ENCODE assay signal across 1 cellular context in genomic region chr20:3889489-3890409, GRCh38.
A peak's percentile ranks its signal among the peaks of the same experiment; 100 is the strongest.
TF ChIP-seq lines count a peak whose summit lies in the region.

No MANE protein-coding gene starts in this region.

TF ChIP-seq in HepG2, 621 proteins besides CTCF, POLR2A, EP300 and RAD21 (continued from another document and continues in another):
- TF ChIP-seq ZC3H13 (CRISPR knock-in tag; IDR thresholded peaks at IDR 0.05) (no peak), RBM22 (optimal IDR thresholded peaks at IDR 0.05; ENCODE audit: low read length) (peak; percentile 8), THAP7 (CRISPR knock-in tag; IDR thresholded peaks at IDR 0.05) (no peak), ZNF740 (CRISPR knock-in tag; IDR thresholded peaks at IDR 0.05) (peak; percentile 59; the same call in 1 of the 2 replicates), SRY (CRISPR knock-in tag; IDR thresholded peaks at IDR 0.05) (peak; percentile 8; the same call in 1 of the 2 replicates), JARID2 (CRISPR knock-in tag; IDR thresholded peaks at IDR 0.05; ENCODE audit: insufficient replicate concordance) (no peak), BORCS8-MEF2B (CRISPR knock-in tag; IDR thresholded peaks at IDR 0.05) (0 out of 2 replicates have a peak, but pooled peaks have one; percentile 40), HOXA9 (CRISPR knock-in tag; IDR thresholded peaks at IDR 0.05; ENCODE audit: borderline replicate concordance) (no peak), CENPT (CRISPR knock-in tag; IDR thresholded peaks at IDR 0.05; ENCODE audit: low read depth) (peak; percentile 94; the same call in 1 of the 2 replicates), ZNF510 (CRISPR knock-in tag; IDR thresholded peaks at IDR 0.05; ENCODE audit: low read depth) (peak; percentile 23; the same call in 1 of the 2 replicates), ZNF234 (CRISPR knock-in tag; conservative IDR thresholded peaks at IDR 0.05) (0 out of 2 replicates have a peak, but pooled peaks have one; percentile 57), GZF1 (CRISPR knock-in tag; IDR thresholded peaks at IDR 0.05) (no peak), ZNF605 (CRISPR knock-in tag; IDR thresholded peaks at IDR 0.05) (peak; percentile 82), ZNF75D (CRISPR knock-in tag; IDR thresholded peaks at IDR 0.05; ENCODE audit: borderline replicate concordance) (no peak), PCBP2 (optimal IDR thresholded peaks at IDR 0.05; ENCODE audit: low read depth, low read length, poor library complexity, severe bottlenecking) (no peak), NFIC (IDR thresholded peaks at IDR 0.05; ENCODE audit: low read length) (peak; percentile 43; the same call in 1 of the 2 replicates), ZNF7 (CRISPR knock-in tag; IDR thresholded peaks at IDR 0.05) (no peak), ZNF570 (CRISPR knock-in tag; IDR thresholded peaks at IDR 0.05; ENCODE audit: borderline replicate concordance) (0 out of 2 replicates have a peak, but pooled peaks have one; percentile 82), ZNF446 (CRISPR knock-in tag; IDR thresholded peaks at IDR 0.05) (0 out of 2 replicates have a peak, but pooled peaks have one; percentile 44), KLF11 (CRISPR knock-in tag; IDR thresholded peaks at IDR 0.05) (no peak), ZNF451 (CRISPR knock-in tag; IDR thresholded peaks at IDR 0.05) (no peak), NR0B2 (CRISPR knock-in tag; IDR thresholded peaks at IDR 0.05) (peak; percentile 9; the same call in 1 of the 2 replicates), ZNF142 (CRISPR knock-in tag; IDR thresholded peaks at IDR 0.05) (no peak; the same call in 1 of the 2 replicates), AKNA (CRISPR knock-in tag; IDR thresholded peaks at IDR 0.05; ENCODE audit: borderline replicate concordance) (no peak), JUNB (CRISPR knock-in tag; IDR thresholded peaks at IDR 0.05; ENCODE audit: borderline replicate concordance) (no peak), TGIF2 (CRISPR knock-in tag; IDR thresholded peaks at IDR 0.05) (peak; percentile 17; the same call in 1 of the 2 replicates), ZNF564 (CRISPR knock-in tag; IDR thresholded peaks at IDR 0.05) (0 out of 2 replicates have a peak, but pooled peaks have one; percentile 10), ZNF709 (CRISPR knock-in tag; IDR thresholded peaks at IDR 0.05) (0 out of 2 replicates have a peak, but pooled peaks have one; percentile 36), ZNF430 (CRISPR knock-in tag; IDR thresholded peaks at IDR 0.05) (peak; percentile 53; the same call in 1 of the 2 replicates), SP4 (CRISPR knock-in tag; IDR thresholded peaks at IDR 0.05) (peak; percentile 59), PAX8 (CRISPR knock-in tag; IDR thresholded peaks at IDR 0.05; ENCODE audit: borderline replicate concordance) (peak; percentile 98; the same call in 1 of the 2 replicates), PHF8 (CRISPR knock-in tag; IDR thresholded peaks at IDR 0.05) (peak; percentile 14; the same call in 1 of the 2 replicates), NFKB2 (CRISPR knock-in tag; IDR thresholded peaks at IDR 0.05; ENCODE audit: borderline replicate concordance) (peak; percentile 82; the same call in 1 of the 2 replicates), NR2C2 (CRISPR knock-in tag; IDR thresholded peaks at IDR 0.05; ENCODE audit: borderline replicate concordance) (no peak; the same call in none of the 2 replicates), KDM5A (IDR thresholded peaks at IDR 0.05; ENCODE audit: borderline replicate concordance, low read length) (peak; percentile 62), SKI (IDR thresholded peaks at IDR 0.05; ENCODE audit: partially characterized antibody) (peak; percentile 44), REXO4 (CRISPR knock-in tag; IDR thresholded peaks at IDR 0.05; ENCODE audit: borderline replicate concordance) (peak; percentile 84; the same call in 1 of the 2 replicates), ZNF136 (CRISPR knock-in tag; IDR thresholded peaks at IDR 0.05; ENCODE audit: low read depth) (no peak), HDAC2 (CRISPR knock-in tag; IDR thresholded peaks at IDR 0.05) (no peak), SRF (IDR thresholded peaks at IDR 0.05; ENCODE audit: low read depth, low read length) (no peak), HES4 (CRISPR knock-in tag; IDR thresholded peaks at IDR 0.05; ENCODE audit: borderline replicate concordance) (peak; percentile 60; the same call in 1 of the 2 replicates), ZNF773 (CRISPR knock-in tag; IDR thresholded peaks at IDR 0.05; ENCODE audit: borderline replicate concordance) (peak; percentile 87; the same call in 1 of the 2 replicates), ZBTB2 (CRISPR knock-in tag; IDR thresholded peaks at IDR 0.05; ENCODE audit: low read depth) (peak; percentile 53), ZNF275 (CRISPR knock-in tag; IDR thresholded peaks at IDR 0.05; ENCODE audit: borderline replicate concordance) (no peak), ZNF674 (CRISPR knock-in tag; IDR thresholded peaks at IDR 0.05; ENCODE audit: low read depth) (0 out of 2 replicates have a peak, but pooled peaks have one; percentile 67), ADNP (CRISPR knock-in tag; IDR thresholded peaks at IDR 0.05) (no peak), RBFOX2 (IDR thresholded peaks at IDR 0.05; ENCODE audit: low read depth, low read length) (peak; percentile 69; the same call in 1 of the 2 replicates), ZNF280D (CRISPR knock-in tag; IDR thresholded peaks at IDR 0.05) (no peak; the same call in 1 of the 2 replicates)
